ENCODE assay signal across 8 cellular contexts in genomic region chr13:29771247-29771646, GRCh38.
DNase-seq lines count a peak whose midpoint lies in the region; ATAC-seq, FAIRE-seq and TF ChIP-seq lines count a peak whose summit lies in the region.

No MANE protein-coding gene starts in this region.

- H3K27ac ChIP-seq in heart left ventricle (no peak overlapping the region), endothelial cell of umbilical vein (ENCODE audit: insufficient read depth, low read depth, low read length) (no peak overlapping the region)

- WGBS in heart left ventricle, 4 donors, result 55 to 70% (median 60%) methylated on average over 2 of the region's 2 CpGs

- intact Hi-C loops in heart left ventricle (cut with DNase I) (loop anchor here (1.0 to 10.0 kb wide), 9 partner anchors 71 to 344 kb away; no protein-coding TSS in a partner anchor), cardiac septum (cut with DNase I) (loop anchor here (5.0 kb wide), 1 partner anchor 71 kb away; no protein-coding TSS in a partner anchor), endothelial cell of umbilical vein (cut with micrococcal nuclease) (loop anchor here (1.0 kb wide), 2 partner anchors 153 to 342 kb away; no protein-coding TSS in a partner anchor)
- intact Hi-C loops in activated CD4-positive, alpha-beta T cell treated with anti-CD3 and anti-CD28 coated beads for 36 hours (cut with DNase I, micrococcal nuclease), result loop anchor here (1.0 to 5.0 kb wide), 6 partner anchors 76 to 344 kb away; no protein-coding TSS in a partner anchor

- H3K27me3 ChIP-seq in heart left ventricle (no peaks in the 10 kb centered on the region), endothelial cell of umbilical vein (ENCODE audit: control insufficient read depth in 2 of 2, insufficient read depth in 2 of 2, low read length in 2 of 2) (no peaks in the 10 kb centered on the region)

- H3K4me1 ChIP-seq in heart left ventricle (no peaks in the 10 kb centered on the region), endothelial cell of umbilical vein (ENCODE audit: control insufficient read depth, extremely low read depth, insufficient read depth, low read length) (no peaks in the 10 kb centered on the region)

- POLR2A ChIA-PET in endothelial cell of umbilical vein (lab: Charles Lee), result interaction anchor here (1.0 kb wide), 2 partner anchors 9 to 342 kb away, joined by 3 read pairs; no protein-coding TSS in a partner anchor
- POLR2A ChIA-PET in activated CD4-positive, alpha-beta T cell treated with anti-CD3 and anti-CD28 coated beads for 36 hours (lab: Charles Lee), result interaction anchor here (1.6 kb wide), 1 partner anchor 344 kb away, joined by 9 read pairs; no protein-coding TSS in a partner anchor

- BruUV-seq in endothelial cell of umbilical vein (replicated peaks; lab: Mats Ljungman, UMichigan), result no TSS peak

- no peak for FAIRE-seq in endothelial cell of umbilical vein (lab: Jason Lieb, UNC)

- no peak overlapping the region for H3K9ac ChIP-seq in endothelial cell of umbilical vein (replicated peaks; ENCODE audit: extremely low read depth, insufficient read depth, low read length)

- no peak overlapping the region for H2AFZ ChIP-seq in endothelial cell of umbilical vein (ENCODE audit: low read depth, low read length)

- no peak overlapping the region for H3K4me2 ChIP-seq in endothelial cell of umbilical vein (ENCODE audit: insufficient read depth, low read length)

- peak in 1 of 4 donors; percentile 14 for ATAC-seq in heart left ventricle
- ATAC-seq in activated CD4-positive, alpha-beta T cell treated with anti-CD3 and anti-CD28 coated beads for 36 hours, result no peak
- ATAC-seq in GM18868 (IDR thresholded peaks at IDR 0.05; ENCODE audit: unreplicated experiment), result no peak

- dilution Hi-C loops in endothelial cell of umbilical vein (cut with MboI; ENCODE audit: extremely low pct_ligation_motif_present, low sequenced_read_pairs), result no loop called here

- H3K9me3 Mint-ChIP-seq in progenitor cell of endocrine pancreas (ENCODE audit: low read depth), result no peaks in the 10 kb centered on the region
- no peaks in the 10 kb centered on the region for H3K9me3 Mint-ChIP-seq in activated CD4-positive, alpha-beta T cell treated with anti-CD3 and anti-CD28 coated beads for 36 hours (ENCODE audit: low read depth)

- no peak overlapping the region for H3K4me3 ChIP-seq in heart left ventricle
- H3K4me3 ChIP-seq in endothelial cell of umbilical vein (replicated peaks in 1 of 3; ENCODE audit: insufficient read depth in 1 of 3, low read depth in 1 of 3, low read length in 3 of 3), result no peak overlapping the region

- TF ChIP-seq POLR2A in heart left ventricle (IDR thresholded peaks at IDR 0.05) (no peak), endothelial cell of umbilical vein (IDR thresholded peaks at IDR 0.05; ENCODE audit: low read depth, low read length) (no peak)

- H3K79me2 ChIP-seq in endothelial cell of umbilical vein (ENCODE audit: control insufficient read depth, insufficient read depth, low read length), result no peaks in the 10 kb centered on the region

- peaks cover 12% of the 10 kb centered on the region for H3K4me1 Mint-ChIP-seq in progenitor cell of endocrine pancreas (ENCODE audit: low read depth)
- H3K4me1 Mint-ChIP-seq in activated CD4-positive, alpha-beta T cell treated with anti-CD3 and anti-CD28 coated beads for 36 hours, result peaks cover 8% of the 10 kb centered on the region

- DNase-seq in heart left ventricle (no peak), cardiac septum (ENCODE audit: low spot score) (no peak), NOMO-1 treated with dmso at 0.1 percent for 144 hours (lab: John Stamatoyannopoulos, UW; ENCODE audit: unreplicated experiment) (peak; percentile 10), endothelial cell of umbilical vein (ENCODE audit: low read depth, low spot score) (peak; percentile 60), progenitor cell of endocrine pancreas (ENCODE audit: low spot score, unreplicated experiment) (no peak), Ammon's horn (ENCODE audit: low spot score) (no peak)
- DNase-seq in activated CD4-positive, alpha-beta T cell treated with anti-CD3 and anti-CD28 coated beads for 36 hours, result no peak

- CTCF ChIA-PET in endothelial cell of umbilical vein (lab: Charles Lee), result interaction anchor here (0.5 to 9.2 kb wide), 40 partner anchors 8 to 1274 kb away, joined by 3 to 504 read pairs (median 4); partner anchors contain the start of gene UBL3
- CTCF ChIA-PET in activated CD4-positive, alpha-beta T cell treated with anti-CD3 and anti-CD28 coated beads for 36 hours (lab: Charles Lee), result interaction anchor here (0.6 to 8.9 kb wide), 29 partner anchors 8 to 363 kb away, joined by 3 to 178 read pairs (median 4); no protein-coding TSS in a partner anchor

- H3K36me3 ChIP-seq in heart left ventricle (peaks cover 0 to 38% (median 16%) of the 10 kb centered on the region in 9 donors), endothelial cell of umbilical vein (ENCODE audit: control insufficient read depth in 2 of 2, extremely low read depth in 1 of 2, insufficient read depth in 2 of 2, low read length in 2 of 2) (peaks cover 0 to 4% of the 10 kb centered on the region in 2 experiments)

- H3K9me3 ChIP-seq in heart left ventricle (no peaks in the 10 kb centered on the region), endothelial cell of umbilical vein (replicated peaks; ENCODE audit: control insufficient read depth, insufficient read depth, low read length) (no peaks in the 10 kb centered on the region)

- H3K36me3 Mint-ChIP-seq in progenitor cell of endocrine pancreas (ENCODE audit: insufficient read depth), result peaks cover 6% of the 10 kb centered on the region
- H3K36me3 Mint-ChIP-seq in activated CD4-positive, alpha-beta T cell treated with anti-CD3 and anti-CD28 coated beads for 36 hours (ENCODE audit: low read depth), result peaks cover 8% of the 10 kb centered on the region

- H3K27ac Mint-ChIP-seq in progenitor cell of endocrine pancreas, result no peak overlapping the region
- H3K27ac Mint-ChIP-seq in activated CD4-positive, alpha-beta T cell treated with anti-CD3 and anti-CD28 coated beads for 36 hours, result no peak overlapping the region

- H3K4me3 Mint-ChIP-seq in progenitor cell of endocrine pancreas (ENCODE audit: low read depth), result no peak overlapping the region
- no peak overlapping the region for H3K4me3 Mint-ChIP-seq in activated CD4-positive, alpha-beta T cell treated with anti-CD3 and anti-CD28 coated beads for 36 hours

- no peaks in the 10 kb centered on the region for H4K20me1 ChIP-seq in endothelial cell of umbilical vein (replicated peaks; ENCODE audit: control insufficient read depth, extremely low read depth, insufficient read depth, low read length)

- H3K9me1 ChIP-seq in endothelial cell of umbilical vein (replicated peaks; ENCODE audit: control insufficient read depth, extremely low read depth, insufficient read depth, low read length), result no peaks in the 10 kb centered on the region

- TF ChIP-seq CTCF in heart left ventricle (IDR thresholded peaks at IDR 0.05) (peak; percentile 22 to 68 (median 54)), endothelial cell of umbilical vein (IDR thresholded peaks at IDR 0.05; ENCODE audit: extremely low read depth in 1 of 2, insufficient read depth in 1 of 2, low read depth in 1 of 2, low read length in 2 of 2) (peak in 1 of 2 donors; percentile 13), progenitor cell of endocrine pancreas (IDR thresholded peaks at IDR 0.05; ENCODE audit: unreplicated experiment) (peak; percentile 63)

- H3K27me3 Mint-ChIP-seq in progenitor cell of endocrine pancreas, result no peaks in the 10 kb centered on the region
- no peaks in the 10 kb centered on the region for H3K27me3 Mint-ChIP-seq in activated CD4-positive, alpha-beta T cell treated with anti-CD3 and anti-CD28 coated beads for 36 hours

TF ChIP-seq in endothelial cell of umbilical vein, 7 proteins besides CTCF, POLR2A, EP300 and RAD21:
- TF ChIP-seq EZH2 (IDR thresholded peaks at IDR 0.05; ENCODE audit: borderline replicate concordance, low read depth, low read length, severe bottlenecking) (no peak), GATA2 (IDR thresholded peaks at IDR 0.05; ENCODE audit: insufficient read depth, insufficient read length, low read depth, low read length) (no peak), JUN (IDR thresholded peaks at IDR 0.05; ENCODE audit: borderline replicate concordance, insufficient read depth, insufficient read length, low read depth) (no peak), MYC (IDR thresholded peaks at IDR 0.05; ENCODE audit: low read depth, low read length) (no peak), MAX (IDR thresholded peaks at IDR 0.05; ENCODE audit: insufficient read depth, insufficient read length) (no peak), POLR2AphosphoS5 (IDR thresholded peaks at IDR 0.05; ENCODE audit: insufficient read depth, low read depth, low read length) (no peak), FOS (IDR thresholded peaks at IDR 0.05; ENCODE audit: borderline replicate concordance, insufficient read depth, low read length) (no peak)

Comparison
In these comparisons a context has a peak if more than half of its experiments do, and no peak if none do; other contexts are left out.
1. DNase-seq: peak in NOMO-1 treated with dmso at 0.1 percent for 144 hours (single experiment) and endothelial cell of umbilical vein (single experiment); none in heart left ventricle (0 of 5), cardiac septum (single experiment), progenitor cell of endocrine pancreas (single experiment), activated CD4-positive, alpha-beta T cell treated with anti-CD3 and anti-CD28 coated beads for 36 hours (single experiment) and Ammon's horn (single experiment).